33 cellular contexts compared by ENCODE assay signal in genomic region chr2:127358971-127359370, GRCh38. TPM values are rescaled to one million over a fixed set of nuclear protein-coding genes. Genes with fewer than 3 reads are reported as not detected.
"Had no signal": no experiment of that assay in that cellular context is flagged by ENCODE, and none has a peak within 500 bp of the region (broad histone marks: within the 10 kb centered on the region; RNA-seq: fewer than 3 reads in every experiment).

No MANE protein-coding gene starts in this region.

- H3K27ac Mint-ChIP-seq: activated B cell treated with CpG ODN at 0.5 μM for 24 hours; activated CD4-positive, alpha-beta memory T cell treated with anti-CD3 and anti-CD28 coated beads for 36 hours; activated CD4-positive, alpha-beta T cell treated with anti-CD3 and anti-CD28 coated beads, Interleukin-2, amount 10 ng/mL, durations not matched to agents 24 days and 14 days; activated CD8-positive, alpha-beta memory T cell treated with anti-CD3 and anti-CD28 coated beads, Interleukin-2, amount 10 ng/mL, durations not matched to agents 7 days and 5 days; activated CD8-positive, alpha-beta T cell treated with anti-CD3 and anti-CD28 coated beads for 36 hours; activated naive CD4-positive, alpha-beta T cell treated with anti-CD3 and anti-CD28 coated beads for 36 hours; activated naive CD4-positive, alpha-beta T cell treated with anti-CD3 and anti-CD28 coated beads, Interleukin-2, amount 50 U/mL, for 72 hours; activated naive CD8-positive, alpha-beta T cell treated with anti-CD3 and anti-CD28 coated beads for 36 hours; T-helper 1 cell treated with Interleukin-12 subunit alpha and Interleukin-12 subunit beta and Interleukin-4 antibody, amounts not matched to agents 30 μg/mL and 1 μg/mL, for 36 hours; T-helper 2 cell treated with Interferon-gamma antibody and Interleukin-4, amounts not matched to agents 5 μg/mL and 100 μg/mL, for 36 hours had no signal

- ATAC-seq: activated CD8-positive, alpha-beta memory T cell treated with anti-CD3 and anti-CD28 coated beads, Interleukin-2, amount 10 ng/mL, durations not matched to agents 7 days and 5 days; activated CD8-positive, alpha-beta T cell treated with anti-CD3 and anti-CD28 coated beads for 36 hours; activated naive CD4-positive, alpha-beta T cell treated with anti-CD3 and anti-CD28 coated beads, Interleukin-2, amount 50 U/mL, for 72 hours; body of pancreas had no signal

- H3K36me3 Mint-ChIP-seq: activated CD4-positive, alpha-beta memory T cell treated with anti-CD3 and anti-CD28 coated beads for 36 hours; activated naive CD4-positive, alpha-beta T cell treated with anti-CD3 and anti-CD28 coated beads, Interleukin-2, amount 50 U/mL, for 72 hours had no signal

- H3K27me3 ChIP-seq: adrenal gland, body of pancreas, brain microvascular endothelial cell, breast epithelium had no signal

- H3K9me3 Mint-ChIP-seq: activated B cell treated with CpG ODN at 0.5 μM for 24 hours; activated CD4-positive, alpha-beta memory T cell treated with anti-CD3 and anti-CD28 coated beads for 36 hours; activated CD4-positive, alpha-beta T cell treated with anti-CD3 and anti-CD28 coated beads, Interleukin-2, amount 10 ng/mL, durations not matched to agents 24 days and 14 days; activated CD8-positive, alpha-beta T cell treated with anti-CD3 and anti-CD28 coated beads for 36 hours; activated naive CD4-positive, alpha-beta T cell treated with anti-CD3 and anti-CD28 coated beads for 36 hours; activated naive CD4-positive, alpha-beta T cell treated with anti-CD3 and anti-CD28 coated beads, Interleukin-2, amount 50 U/mL, for 72 hours; activated naive CD8-positive, alpha-beta T cell treated with anti-CD3 and anti-CD28 coated beads for 36 hours; T-helper 1 cell treated with Interleukin-12 subunit alpha and Interleukin-12 subunit beta and Interleukin-4 antibody, amounts not matched to agents 30 μg/mL and 1 μg/mL, for 36 hours; T-helper 2 cell treated with Interferon-gamma antibody and Interleukin-4, amounts not matched to agents 5 μg/mL and 100 μg/mL, for 36 hours had no signal

- H3K4me3 ChIP-seq: adrenal gland, body of pancreas, breast epithelium had no signal

- H3K27ac ChIP-seq: adrenal gland, body of pancreas, brain microvascular endothelial cell, breast epithelium, VCaP had no signal

- DNase-seq: activated B cell treated with CpG ODN at 0.5 μM for 24 hours; activated CD4-positive, alpha-beta memory T cell treated with anti-CD3 and anti-CD28 coated beads for 36 hours; activated CD4-positive, alpha-beta T cell treated with anti-CD3 and anti-CD28 coated beads for 4 hours; activated CD4-positive, alpha-beta T cell treated with anti-CD3 and anti-CD28 coated beads, Interleukin-2, amount 10 ng/mL, durations not matched to agents 24 days and 14 days; activated CD4-positive, alpha-beta T cell treated with anti-CD3 and anti-CD28 coated beads, Interleukin-2, amount 50 U/mL, for 1 hour; activated CD4-positive, alpha-beta T cell treated with anti-CD3 and anti-CD28 coated beads, Interleukin-2, amount 50 U/mL, for 4 hours; activated CD4-positive, CD25-positive, alpha-beta regulatory T cell treated with anti-CD3 and anti-CD28 coated beads, Interleukin-2, amount 50 U/mL, for 72 hours; activated CD8-positive, alpha-beta memory T cell treated with anti-CD3 and anti-CD28 coated beads, Interleukin-2, amount 10 ng/mL, durations not matched to agents 7 days and 5 days; activated CD8-positive, alpha-beta memory T cell treated with anti-CD3 and anti-CD28 coated beads, Interleukin-2, amount 50 U/mL, for 48 hours; activated CD8-positive, alpha-beta T cell treated with anti-CD3 and anti-CD28 coated beads for 36 hours; activated effector memory CD4-positive, alpha-beta T cell treated with anti-CD3 and anti-CD28 coated beads, Interleukin-2, amount 50 U/mL, for 16 hours; activated gamma-delta T cell treated with Interleukin-2 at 50 U/mL for 16 hours; activated naive CD4-positive, alpha-beta T cell; activated naive CD4-positive, alpha-beta T cell treated with anti-CD3 and anti-CD28 coated beads for 36 hours; activated naive CD4-positive, alpha-beta T cell treated with anti-CD3 and anti-CD28 coated beads, Interleukin-2, amount 50 U/mL, for 16 hours; activated naive CD8-positive, alpha-beta T cell treated with anti-CD3 and anti-CD28 coated beads for 36 hours; activated T-cell treated with anti-CD3 and anti-CD28 coated beads, Interleukin-2, amount 50 U/mL, for 24 hours; activated T-cell treated with anti-CD3 and anti-CD28 coated beads, Interleukin-2, amount 50 U/mL, for 48 hours; adrenal gland; amniotic stem cell; aorta; body of pancreas; brain microvascular endothelial cell; central memory CD4-positive, alpha-beta T cell; T-helper 1 cell; T-helper 2 cell; T-helper 9 cell had no signal

- H3K4me1 ChIP-seq: breast epithelium had no signal

- H3K4me3 Mint-ChIP-seq: activated B cell treated with CpG ODN at 0.5 μM for 24 hours; activated CD4-positive, alpha-beta memory T cell treated with anti-CD3 and anti-CD28 coated beads for 36 hours; activated CD4-positive, alpha-beta T cell treated with anti-CD3 and anti-CD28 coated beads, Interleukin-2, amount 10 ng/mL, durations not matched to agents 24 days and 14 days; activated CD8-positive, alpha-beta memory T cell treated with anti-CD3 and anti-CD28 coated beads, Interleukin-2, amount 10 ng/mL, durations not matched to agents 7 days and 5 days; activated CD8-positive, alpha-beta T cell treated with anti-CD3 and anti-CD28 coated beads for 36 hours; activated naive CD4-positive, alpha-beta T cell treated with anti-CD3 and anti-CD28 coated beads for 36 hours; activated naive CD8-positive, alpha-beta T cell treated with anti-CD3 and anti-CD28 coated beads for 36 hours; activated T-cell treated with anti-CD3 and anti-CD28 coated beads, Interleukin-2, amount 50 U/mL, for 24 hours; T-helper 1 cell treated with Interleukin-12 subunit alpha and Interleukin-12 subunit beta and Interleukin-4 antibody, amounts not matched to agents 30 μg/mL and 1 μg/mL, for 36 hours; T-helper 2 cell treated with Interferon-gamma antibody and Interleukin-4, amounts not matched to agents 5 μg/mL and 100 μg/mL, for 36 hours had no signal

- H3K27me3 Mint-ChIP-seq: activated B cell treated with CpG ODN at 0.5 μM for 24 hours; activated CD4-positive, alpha-beta memory T cell treated with anti-CD3 and anti-CD28 coated beads for 36 hours; activated CD4-positive, alpha-beta T cell treated with anti-CD3 and anti-CD28 coated beads, Interleukin-2, amount 10 ng/mL, durations not matched to agents 24 days and 14 days; activated CD8-positive, alpha-beta memory T cell treated with anti-CD3 and anti-CD28 coated beads, Interleukin-2, amount 10 ng/mL, durations not matched to agents 7 days and 5 days; activated CD8-positive, alpha-beta T cell treated with anti-CD3 and anti-CD28 coated beads for 36 hours; activated naive CD8-positive, alpha-beta T cell treated with anti-CD3 and anti-CD28 coated beads for 36 hours; activated T-cell treated with anti-CD3 and anti-CD28 coated beads, Interleukin-2, amount 50 U/mL, for 24 hours had no signal

- H3K36me3 ChIP-seq: adrenal gland, brain microvascular endothelial cell, breast epithelium had no signal

- H3K9me3 ChIP-seq: adrenal gland, breast epithelium had no signal

RNA-seq across cellular contexts. Expression of gene PROC, which starts 59.3 kb away (rescaled TPM):
- total RNA-seq: activated B cell treated with CpG ODN at 0.5 μM for 24 hours; activated CD4-positive, alpha-beta memory T cell treated with anti-CD3 and anti-CD28 coated beads for 36 hours; activated CD8-positive, alpha-beta T cell treated with anti-CD3 and anti-CD28 coated beads for 36 hours; activated naive CD4-positive, alpha-beta T cell treated with anti-CD3 and anti-CD28 coated beads for 36 hours; activated naive CD4-positive, alpha-beta T cell treated with anti-CD3 and anti-CD28 coated beads, Interleukin-2, amount 50 U/mL, for 72 hours; activated naive CD8-positive, alpha-beta T cell treated with anti-CD3 and anti-CD28 coated beads for 36 hours; adrenal gland; breast epithelium; cardiac septum had no signal
